In the genomic region with DNA sequence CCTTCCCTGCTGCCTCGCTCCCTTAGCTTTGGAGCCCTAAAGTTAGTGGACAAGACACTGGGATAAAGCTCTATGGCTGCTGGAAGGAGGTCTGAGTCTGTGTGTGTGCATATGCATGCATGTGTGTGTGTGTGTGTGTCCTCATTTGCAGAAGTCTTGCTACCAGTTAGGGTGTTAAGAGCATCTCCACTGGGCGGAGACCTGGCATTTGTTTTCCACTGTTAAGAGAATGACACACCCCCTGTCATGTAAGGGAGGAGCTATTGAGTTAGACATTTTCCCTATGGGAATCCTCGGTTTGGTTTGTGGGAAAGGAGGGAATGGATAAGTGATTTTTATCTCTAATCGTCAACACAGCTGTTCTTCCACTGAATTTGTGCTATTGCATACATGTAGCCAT, we compare ENCODE assay signal across 14 cellular contexts. TPM values are rescaled to one million over a fixed set of nuclear protein-coding genes. Genes with fewer than 3 reads are reported as not detected.
DNase-seq lines count a peak whose midpoint lies in the region; ATAC-seq, FAIRE-seq and TF ChIP-seq lines count a peak whose summit lies in the region.
"Had no signal": no experiment of that assay in that cellular context is flagged by ENCODE, and none has a peak within 500 bp of the region (broad histone marks: within the 10 kb centered on the region; RNA-seq: fewer than 3 reads in every experiment).

No MANE protein-coding gene starts in this region.

- TF ChIP-seq POLR2A in H1 (IDR thresholded peaks at IDR 0.05; ENCODE audit: control extremely low read depth in 1 of 2, low read depth in 2 of 2, low read length in 2 of 2), result no peak

- no peak overlapping the region for H4K8ac ChIP-seq in H1 (ENCODE audit: extremely low read depth, insufficient read depth, low read length)
- no peak overlapping the region for H4K8ac ChIP-seq in neuronal stem cell (ENCODE audit: low read depth, low read length)

- H4K5ac ChIP-seq in H1 (ENCODE audit: insufficient read length, low read depth, low read length), result no peak overlapping the region

- H3K18ac ChIP-seq in H1 (ENCODE audit: extremely low read depth, low read length) (no peak overlapping the region), neuronal stem cell (ENCODE audit: low read length) (peak overlapping the region; percentile 16)

- H3K36me3 ChIP-seq in H1 (ENCODE audit: control insufficient read depth in 2 of 4, insufficient read depth in 4 of 4, low read length in 3 of 4), result peaks cover 0 to 21% (median 7%) of the 10 kb centered on the region in 4 experiments; a peak in 4 of 8 replicates
- peaks cover 24 to 48% of the 10 kb centered on the region in 2 donors for H3K36me3 ChIP-seq in neuronal stem cell (replicated peaks in 1 of 2; ENCODE audit: control insufficient read depth in 2 of 2, insufficient read depth in 2 of 2, low read length in 2 of 2)

- no peak for ATAC-seq in HG02840 (IDR thresholded peaks at IDR 0.05; ENCODE audit: low FRiP score, unreplicated experiment)
- ATAC-seq in GM19395 (IDR thresholded peaks at IDR 0.05; ENCODE audit: unreplicated experiment), result no peak
- ATAC-seq: naive thymus-derived CD4-positive, alpha-beta T cell had no signal

- H3K4me1 ChIP-seq in H1 (replicated peaks in 1 of 4; ENCODE audit: control insufficient read depth in 3 of 4, insufficient read depth in 4 of 4, low read length in 3 of 4) (peaks cover 13 to 27% (median 19%) of the 10 kb centered on the region in 4 experiments), neuronal stem cell (ENCODE audit: control insufficient read depth in 2 of 2, insufficient read depth in 1 of 2, low read depth in 1 of 2, low read length in 2 of 2) (peaks cover 0 to 3% of the 10 kb centered on the region in 2 donors)

- TF ChIP-seq CTCF in H1 (IDR thresholded peaks at IDR 0.05; ENCODE audit: control extremely low read depth in 1 of 3, insufficient read depth in 1 of 3, low read depth in 1 of 3, low read length in 3 of 3), result no peak

- H2AK5ac ChIP-seq in H1 (ENCODE audit: low read depth, low read length) (no peak overlapping the region), neuronal stem cell (ENCODE audit: low read depth, low read length) (no peak overlapping the region)

- no peak for TF ChIP-seq EP300 in H1 (IDR thresholded peaks at IDR 0.05; ENCODE audit: borderline replicate concordance in 1 of 2, low read depth in 2 of 2, low read length in 2 of 2)

- FAIRE-seq in H1 (lab: Jason Lieb, UNC), result no peak
- FAIRE-seq: endometrium, TTC549 had no signal

- H4K91ac ChIP-seq in H1 (replicated peaks; ENCODE audit: insufficient read length, low read length), result no peak overlapping the region
- no peak overlapping the region for H4K91ac ChIP-seq in neuronal stem cell (ENCODE audit: low read depth, low read length, poor library complexity)

- 0 out of 2 replicates have a peak overlapping the region, but pooled peaks have one; percentile 36 for H2BK15ac ChIP-seq in H1 (ENCODE audit: low read length)
- H2BK15ac ChIP-seq in neuronal stem cell (ENCODE audit: low read length), result no peak overlapping the region

- DNase-seq in NCI-H82 (lab: John Stamatoyannopoulos, UW) (peak; percentile 45), NCI-H82 treated with DMSO at 0.1 percent for 48 hours (lab: John Stamatoyannopoulos, UW; ENCODE audit: unreplicated experiment) (no peak), NCI-H2227 (lab: John Stamatoyannopoulos, UW; ENCODE audit: unreplicated experiment) (peak; percentile 74), H1 (ENCODE audit: low read depth in 1 of 2, low spot score in 2 of 2) (no peak), neuronal stem cell (ENCODE audit: low spot score) (no peak), T1000 (lab: John Stamatoyannopoulos, UW) (no peak)
- DNase-seq: GF-D8; naive thymus-derived CD4-positive, alpha-beta T cell; stimulated activated naive CD4-positive, alpha-beta T cell had no signal

- H2BK5ac ChIP-seq in H1 (ENCODE audit: low read depth, low read length) (no peak overlapping the region), neuronal stem cell (ENCODE audit: low read length) (no peak overlapping the region)

- H2AFZ ChIP-seq in H1 (ENCODE audit: low read length), result no peak overlapping the region
- no peak overlapping the region for H2AFZ ChIP-seq in neuronal stem cell (ENCODE audit: low read length)

- H2BK20ac ChIP-seq in H1 (ENCODE audit: low read length), result no peak overlapping the region; the same call in 1 of the 2 replicates

- no peaks in the 10 kb centered on the region for H3K27me3 ChIP-seq in H1 (replicated peaks in 1 of 4; ENCODE audit: control insufficient read depth in 3 of 4, extremely low read depth in 1 of 4, insufficient read depth in 3 of 4, low read length in 3 of 4)
- no peaks in the 10 kb centered on the region for H3K27me3 ChIP-seq in neuronal stem cell (ENCODE audit: control insufficient read depth in 3 of 3, insufficient read depth in 3 of 3, low read depth in 1 of 3, low read length in 3 of 3)

- H3K23ac ChIP-seq in H1 (ENCODE audit: insufficient read length), result no peak overlapping the region
- no peak overlapping the region for H3K23ac ChIP-seq in neuronal stem cell (ENCODE audit: low read depth, low read length, poor library complexity)

- H3K79me2 ChIP-seq in H1 (ENCODE audit: control insufficient read depth in 1 of 2, insufficient read depth in 2 of 2, low read length in 2 of 2), result no peaks in the 10 kb centered on the region

- H3K4me3 ChIP-seq in H1 (ENCODE audit: extremely low read depth in 1 of 4, insufficient read depth in 2 of 4, low read depth in 3 of 4, low read length in 4 of 4) (peak overlapping the region in 1 of 4 experiments; percentile 23; a peak in 1 of 8 replicates), neuronal stem cell (ENCODE audit: low read length in 2 of 2) (no peak overlapping the region)

- H4K20me1 ChIP-seq in H1 (replicated peaks in 1 of 2; ENCODE audit: control insufficient read depth in 1 of 2, insufficient read depth in 2 of 2, low read length in 2 of 2), result no peaks in the 10 kb centered on the region

- no peaks in the 10 kb centered on the region for H3K79me1 ChIP-seq in H1 (ENCODE audit: low read depth, low read length)
- H3K79me1 ChIP-seq in neuronal stem cell (ENCODE audit: low read depth, low read length), result no peaks in the 10 kb centered on the region

- POLR2A ChIA-PET in H1 (lab: Charles Lee; ENCODE audit: partially characterized antibody), result interaction anchor here (0.7 to 8.2 kb wide), 13 partner anchors 9 to 77 kb away, joined by 3 to 77 read pairs (median 4); no protein-coding TSS in a partner anchor

- H3K4me2 ChIP-seq in H1 (ENCODE audit: insufficient read depth in 1 of 2, low read depth in 2 of 2, low read length in 2 of 2), result peak overlapping the region; percentile 31 to 50; a peak in 2 of 4 replicates
- H3K4me2 ChIP-seq in neuronal stem cell (ENCODE audit: insufficient read depth, low read length, poor library complexity, severe bottlenecking), result no peak overlapping the region

- WGBS in H1 (ENCODE audit: extremely low coverage in 1 of 2, insufficient coverage in 1 of 2, insufficient read length in 1 of 2, insufficient replicate concordance in 2 of 2, low coverage in 1 of 2, low lambda C conversion rate in 2 of 2, missing lambda C conversion rate in 1 of 2), 2 experiments, result 66% methylated on average over 4 of the region's 4 CpGs; no CpG with 5 or more reads in 1 of the 2 experiments
- no CpG with 5 or more reads among the region's 4 CpGs for whole genome bisulfite sequencing in neuronal stem cell (ENCODE audit: extremely low coverage in 2 of 2, insufficient read length in 2 of 2, insufficient replicate concordance in 1 of 2), 2 donors

- CTCF ChIA-PET in H1 (lab: Charles Lee; ENCODE audit: partially characterized antibody), result interaction anchor here (0.6 to 6.4 kb wide), 25 partner anchors 8 to 266 kb away, joined by 3 to 45 read pairs (median 4); a partner anchor contains a TSS

- no peaks in the 10 kb centered on the region; the same call in 1 of the 2 replicates for H3K23me2 ChIP-seq in H1 (ENCODE audit: low read depth, low read length)

- H2BK120ac ChIP-seq in H1 (replicated peaks; ENCODE audit: low read depth, low read length) (no peak overlapping the region), neuronal stem cell (ENCODE audit: low read depth, low read length) (no peak overlapping the region)

- H3K56ac ChIP-seq in H1 (replicated peaks; ENCODE audit: insufficient read length, low read depth, low read length), result no peak overlapping the region

- H3K14ac ChIP-seq in H1 (ENCODE audit: insufficient read length) (no peak overlapping the region), neuronal stem cell (ENCODE audit: low read length) (no peak overlapping the region)

- 0 out of 2 replicates have a peak overlapping the region, but pooled peaks have one; percentile 10 for H2BK12ac ChIP-seq in H1 (ENCODE audit: low read depth, low read length)
- H2BK12ac ChIP-seq in neuronal stem cell (ENCODE audit: low read length), result peak overlapping the region; percentile 69

- no peak overlapping the region; the same call in 1 of the 2 replicates for H3K27ac ChIP-seq in H1 (ENCODE audit: low read depth, low read length)
- H3K27ac ChIP-seq in neuronal stem cell (replicated peaks; ENCODE audit: low read length), result no peak overlapping the region

- H3K9ac ChIP-seq in H1 (replicated peaks in 1 of 4; ENCODE audit: extremely low read depth in 1 of 4, low read depth in 3 of 4, low read length in 3 of 4), result 0 out of 7 replicates have a peak overlapping the region, but pooled peaks of 1 of the 4 experiments have one; percentile 8
- no peak overlapping the region for H3K9ac ChIP-seq in neuronal stem cell (ENCODE audit: low read depth, low read length, poor library complexity)

- no peak overlapping the region for H3K4ac ChIP-seq in H1 (replicated peaks; ENCODE audit: insufficient read length, low read depth, low read length)
- no peak overlapping the region for H3K4ac ChIP-seq in neuronal stem cell (ENCODE audit: low read length)

- no peaks in the 10 kb centered on the region for H3K9me3 ChIP-seq in H1 (ENCODE audit: insufficient read depth in 2 of 2, low read depth in 1 of 2, low read length in 1 of 2)
- no peaks in the 10 kb centered on the region for H3K9me3 ChIP-seq in neuronal stem cell (replicated peaks in 1 of 2; ENCODE audit: control insufficient read depth in 2 of 2, insufficient read depth in 1 of 2, low read depth in 1 of 2, low read length in 2 of 2)

- TF ChIP-seq RAD21 in H1 (IDR thresholded peaks at IDR 0.05 in 1 of 2, conservative IDR thresholded peaks at IDR 0.05 in 1 of 2; ENCODE audit: low read depth in 2 of 2, low read length in 2 of 2), result no peak

RNA-seq across cellular contexts. Expression of a gene that starts 24.8 kb away (rescaled TPM):
- total RNA-seq in H1 (2021; fragmentation: NEBNext Ultra II Directional; extraction: Animal tissue kit (Norgen Biotek cat#: 25700)), result 107 and 108 TPM in 2 replicates
- polyA plus RNA-seq in H1 (2011; rRNA removed), result 16.3 and 28.6 TPM in 2 replicates
- 21.0 TPM for polyA plus RNA-seq in H1 (2011; cell fraction: cytosol; rRNA removed)
- 52.6 TPM for polyA plus RNA-seq in H1 (2011; cell fraction: nucleus; rRNA removed)
- polyA plus RNA-seq in H1 (2012, experiment 1 of 2), result 39.3 to 66.4 TPM (median 42.6 TPM) in 4 replicates
- polyA plus RNA-seq in H1 (2012, experiment 2 of 2), result 39.0 TPM
- 43.2 TPM for polyA plus RNA-seq in H1 (2013, experiment 1 of 2)
- 43.6 TPM for polyA plus RNA-seq in H1 (2013, experiment 2 of 2)
- 23.8 and 36.4 TPM in 2 replicates for polyA minus RNA-seq in H1 (2011; rRNA and poly(A)+ RNA removed)
- polyA minus RNA-seq in H1 (2011; cell fraction: cytosol; rRNA and poly(A)+ RNA removed), result 25.8 TPM
- 69.0 TPM for polyA minus RNA-seq in H1 (2011; cell fraction: nucleus; rRNA and poly(A)+ RNA removed)
- polyA plus RNA-seq in neuronal stem cell (2013, experiment 1 of 2), result 15.0 TPM
- polyA plus RNA-seq in neuronal stem cell (2013, experiment 2 of 2), result 15.8 TPM
- polyA plus RNA-seq: naive thymus-derived CD4-positive, alpha-beta T cell had no signal

RNA-seq across cellular contexts. Expression of a gene that starts 51.8 kb away (rescaled TPM):
- total RNA-seq in H1 (2021; fragmentation: NEBNext Ultra II Directional; extraction: Animal tissue kit (Norgen Biotek cat#: 25700)), result 26.9 and 28.2 TPM in 2 replicates
- 12.8 and 13.5 TPM in 2 replicates for polyA plus RNA-seq in H1 (2011; rRNA removed)
- polyA plus RNA-seq in H1 (2011; cell fraction: cytosol; rRNA removed), result 13.7 TPM
- polyA plus RNA-seq in H1 (2011; cell fraction: nucleus; rRNA removed), result 17.6 TPM
- 14.6 to 20.9 TPM (median 19.2 TPM) in 4 replicates for polyA plus RNA-seq in H1 (2012, experiment 1 of 2)
- 6.9 TPM for polyA plus RNA-seq in H1 (2012, experiment 2 of 2)
- polyA plus RNA-seq in H1 (2013, experiment 1 of 2), result 9.7 TPM
- 10.4 TPM for polyA plus RNA-seq in H1 (2013, experiment 2 of 2)
- 36.2 and 39.2 TPM in 2 replicates for polyA minus RNA-seq in H1 (2011; rRNA and poly(A)+ RNA removed)
- 15.3 TPM for polyA minus RNA-seq in H1 (2011; cell fraction: cytosol; rRNA and poly(A)+ RNA removed)
- 18.1 TPM for polyA minus RNA-seq in H1 (2011; cell fraction: nucleus; rRNA and poly(A)+ RNA removed)
- 16.3 TPM for polyA plus RNA-seq in neuronal stem cell (2013, experiment 1 of 2)
- polyA plus RNA-seq in neuronal stem cell (2013, experiment 2 of 2), result 16.6 TPM

RNA-seq across cellular contexts. Expression of a gene that starts 59.7 kb away (rescaled TPM):
- 0.07 and 0.13 TPM in 2 replicates for total RNA-seq in H1 (2021; fragmentation: NEBNext Ultra II Directional; extraction: Animal tissue kit (Norgen Biotek cat#: 25700))
- 0.02 and 0.03 TPM in 2 replicates for polyA plus RNA-seq in H1 (2011; rRNA removed)
- 0.01 TPM for polyA plus RNA-seq in H1 (2011; cell fraction: cytosol; rRNA removed)
- 0.19 TPM for polyA plus RNA-seq in H1 (2011; cell fraction: nucleus; rRNA removed)
- 0.04 to 0.07 TPM (median 0.05 TPM) in 4 replicates for polyA plus RNA-seq in H1 (2012, experiment 1 of 2)
- polyA plus RNA-seq in H1 (2012, experiment 2 of 2), result not detected
- polyA plus RNA-seq in H1 (2013, experiment 1 of 2), result 0.02 TPM
- polyA plus RNA-seq in H1 (2013, experiment 2 of 2), result 0.02 TPM
- polyA minus RNA-seq in H1 (2011; rRNA and poly(A)+ RNA removed), result 0.02 and 0.09 TPM in 2 replicates
- polyA minus RNA-seq in H1 (2011; cell fraction: cytosol; rRNA and poly(A)+ RNA removed), result not detected
- not detected for polyA minus RNA-seq in H1 (2011; cell fraction: nucleus; rRNA and poly(A)+ RNA removed)
- 0.03 TPM for polyA plus RNA-seq in neuronal stem cell (2013, experiment 1 of 2)
- polyA plus RNA-seq in neuronal stem cell (2013, experiment 2 of 2), result 0.04 TPM
- total RNA-seq: aorta had no signal
- polyA plus RNA-seq: naive thymus-derived CD4-positive, alpha-beta T cell had no signal

Comparison
In these comparisons a context has a peak if more than half of its experiments do, and no peak if none do; other contexts are left out.
1. DNase-seq: peak in NCI-H82 (single experiment) and NCI-H2227 (single experiment); none in NCI-H82 treated with DMSO at 0.1 percent for 48 hours (single experiment), H1 (0 of 2), neuronal stem cell (single experiment) and T1000 (single experiment).